Comparison of ENCODE assay signal across 1 cellular context in genomic region chr5:5025774-5026406, GRCh38.
TF ChIP-seq lines count a peak whose summit lies in the region.

No MANE protein-coding gene starts in this region.

TF ChIP-seq in K562, 482 proteins besides CTCF, POLR2A, EP300 and RAD21 (continued from another document):
- TF ChIP-seq, protein P1, sequence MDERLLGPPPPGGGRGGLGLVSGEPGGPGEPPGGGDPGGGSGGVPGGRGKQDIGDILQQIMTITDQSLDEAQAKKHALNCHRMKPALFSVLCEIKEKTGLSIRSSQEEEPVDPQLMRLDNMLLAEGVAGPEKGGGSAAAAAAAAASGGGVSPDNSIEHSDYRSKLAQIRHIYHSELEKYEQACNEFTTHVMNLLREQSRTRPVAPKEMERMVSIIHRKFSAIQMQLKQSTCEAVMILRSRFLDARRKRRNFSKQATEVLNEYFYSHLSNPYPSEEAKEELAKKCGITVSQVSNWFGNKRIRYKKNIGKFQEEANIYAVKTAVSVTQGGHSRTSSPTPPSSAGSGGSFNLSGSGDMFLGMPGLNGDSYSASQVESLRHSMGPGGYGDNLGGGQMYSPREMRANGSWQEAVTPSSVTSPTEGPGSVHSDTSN (CRISPR knock-in tag; IDR thresholded peaks at IDR 0.05; ENCODE audit: low read depth), result no peak
- TF ChIP-seq, protein P1 (tag; conservative IDR thresholded peaks at IDR 0.05; ENCODE audit: low read depth), result peak; percentile 68
- TF ChIP-seq ZNF518B (CRISPR knock-in tag; IDR thresholded peaks at IDR 0.05) (no peak), FOXM1 (IDR thresholded peaks at IDR 0.05; ENCODE audit: low read depth) (peak; percentile 51; the same call in 1 of the 2 replicates), FOXM1 (CRISPR knock-in tag; IDR thresholded peaks at IDR 0.05; ENCODE audit: low read depth) (no peak), HDAC3 (IDR thresholded peaks at IDR 0.05; ENCODE audit: borderline replicate concordance, partially characterized antibody) (no peak), IRF2 (CRISPR knock-in tag; IDR thresholded peaks at IDR 0.05) (peak; percentile 83; the same call in 1 of the 2 replicates)
